ENCODE assay signal across 8 cellular contexts in genomic region chr18:5110288-5110687, GRCh38.
"Had no signal": no experiment of that assay in that cellular context is flagged by ENCODE, and none has a peak within 500 bp of the region (broad histone marks: within the 10 kb centered on the region; RNA-seq: fewer than 3 reads in every experiment).

No MANE protein-coding gene starts in this region.

- FAIRE-seq: G401.6, GM12878, GM12891, GM12892, GM18507, GM19239 had no signal

- DNase-seq: GDM1, GF-D8 had no signal

- H3K4me3 ChIP-seq: GM12878 had no signal

- ATAC-seq: GM12878 had no signal
